ENCODE assay signal across 9 cellular contexts in the genomic region with DNA sequence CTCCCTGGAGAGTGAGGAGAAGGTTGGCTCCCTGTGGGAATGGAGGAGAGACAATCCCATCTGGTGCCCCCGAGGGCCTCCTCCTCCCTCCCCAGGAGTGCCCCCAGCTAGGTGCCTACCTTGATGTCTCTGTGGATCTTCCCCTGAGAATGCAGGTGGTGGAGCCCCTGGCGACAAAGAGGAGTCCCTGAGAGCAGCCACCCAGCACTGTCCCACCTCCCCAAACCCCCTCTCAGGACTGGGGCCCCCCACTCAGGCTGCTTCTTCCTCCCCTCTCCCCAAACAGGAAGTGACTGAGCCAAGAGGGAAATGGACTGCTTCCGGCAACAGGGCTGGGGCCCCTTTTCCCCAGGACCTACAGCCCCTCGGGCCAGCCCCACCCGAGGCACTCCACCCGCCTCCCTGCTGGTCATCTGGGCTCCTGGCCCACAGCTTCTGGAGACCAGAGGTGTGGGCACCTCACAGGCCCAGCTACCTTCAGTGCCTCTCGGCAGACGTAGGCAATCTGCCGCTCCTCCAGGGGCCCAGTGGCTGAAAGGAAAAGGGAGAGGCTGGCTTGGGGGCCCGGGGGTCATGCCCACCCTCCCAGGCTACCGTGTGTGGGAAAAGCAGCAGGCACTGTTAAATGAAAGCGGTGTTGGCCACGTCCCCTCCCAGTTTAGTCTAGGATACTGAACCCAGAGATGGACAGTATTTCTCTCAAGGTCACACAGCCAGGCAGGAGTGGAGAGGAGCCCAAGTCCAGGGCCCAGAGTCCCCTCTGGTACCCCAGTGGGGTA. TPM values are rescaled to one million over a fixed set of nuclear protein-coding genes. Genes with fewer than 3 reads are reported as not detected.
DNase-seq lines count a peak whose midpoint lies in the region; ATAC-seq and TF ChIP-seq lines count a peak whose summit lies in the region.
"Had no signal": no experiment of that assay in that cellular context is flagged by ENCODE, and none has a peak within 500 bp of the region (broad histone marks: within the 10 kb centered on the region; RNA-seq: fewer than 3 reads in every experiment).

No MANE protein-coding gene starts in this region.

- H3K4me3 ChIP-seq in right lobe of liver (peak overlapping the region in 1 of 3 donors; percentile 67), tibial artery (peak overlapping the region; percentile 63 to 75)

- H3K4me3 Mint-ChIP-seq in activated T-cell treated with anti-CD3 and anti-CD28 coated beads, Interleukin-2, amount 50 U/mL, for 24 hours = peak overlapping the region; percentile 83
- peak overlapping the region; percentile 82 for H3K4me3 Mint-ChIP-seq in activated T-helper 2 cell treated with anti-CD3 and anti-CD28 coated beads, Interferon-gamma antibody, Interleukin-2, Interleukin-4, amounts not matched to agents 10 μg/mL and 5 μg/mL and 100 μg/mL, durations not matched to agents 14 hours and 24 hours and 36 hours (ENCODE audit: low read depth)

- H3K27me3 ChIP-seq in right lobe of liver (no peaks in the 10 kb centered on the region), tibial artery (no peaks in the 10 kb centered on the region)

- ATAC-seq in right lobe of liver = no peak
- ATAC-seq in GM21576 (IDR thresholded peaks at IDR 0.05; ENCODE audit: unreplicated experiment) = no peak

- H3K9me3 Mint-ChIP-seq in activated T-cell treated with anti-CD3 and anti-CD28 coated beads, Interleukin-2, amount 50 U/mL, for 24 hours = no peaks in the 10 kb centered on the region
- no peaks in the 10 kb centered on the region for H3K9me3 Mint-ChIP-seq in activated T-helper 2 cell treated with anti-CD3 and anti-CD28 coated beads, Interferon-gamma antibody, Interleukin-2, Interleukin-4, amounts not matched to agents 10 μg/mL and 5 μg/mL and 100 μg/mL, durations not matched to agents 14 hours and 24 hours and 36 hours

- TF ChIP-seq POLR2A in right lobe of liver (IDR thresholded peaks at IDR 0.05) = no peak

- peak overlapping the region; percentile 86 for H3K27ac Mint-ChIP-seq in activated T-cell treated with anti-CD3 and anti-CD28 coated beads, Interleukin-2, amount 50 U/mL, for 24 hours
- H3K27ac Mint-ChIP-seq in activated T-helper 2 cell treated with anti-CD3 and anti-CD28 coated beads, Interferon-gamma antibody, Interleukin-2, Interleukin-4, amounts not matched to agents 10 μg/mL and 5 μg/mL and 100 μg/mL, durations not matched to agents 14 hours and 24 hours and 36 hours = peak overlapping the region; percentile 68

- intact Hi-C loops in activated T-helper 2 cell treated with anti-CD3 and anti-CD28 coated beads, Interferon-gamma antibody, Interleukin-2, Interleukin-4, amounts not matched to agents 10 μg/mL and 5 μg/mL and 100 μg/mL, durations not matched to agents 14 hours and 24 hours and 36 hours (cut with micrococcal nuclease) = loop anchor here (2.0 kb wide), 1 partner anchor 23 kb away; a partner anchor contains a TSS
- intact Hi-C loops in right lobe of liver (cut with DNase I) = no loop called here
- intact Hi-C loops in tibial artery (cut with DNase I; ENCODE audit: low total_unique reads) = no loop called here

- H3K27me3 Mint-ChIP-seq in activated T-cell treated with anti-CD3 and anti-CD28 coated beads, Interleukin-2, amount 50 U/mL, for 24 hours = no peaks in the 10 kb centered on the region
- H3K27me3 Mint-ChIP-seq in activated T-helper 2 cell treated with anti-CD3 and anti-CD28 coated beads, Interferon-gamma antibody, Interleukin-2, Interleukin-4, amounts not matched to agents 10 μg/mL and 5 μg/mL and 100 μg/mL, durations not matched to agents 14 hours and 24 hours and 36 hours (ENCODE audit: low read depth) = no peaks in the 10 kb centered on the region

- peaks cover 0 to 15% (median under 1%) of the 10 kb centered on the region in 4 donors for H3K36me3 ChIP-seq in right lobe of liver
- peaks cover 4 to 64% (median 19%) of the 10 kb centered on the region in 3 donors for H3K36me3 ChIP-seq in tibial artery

- H3K36me3 Mint-ChIP-seq in activated T-cell treated with anti-CD3 and anti-CD28 coated beads, Interleukin-2, amount 50 U/mL, for 24 hours (ENCODE audit: low read depth) = peaks cover 78% of the 10 kb centered on the region
- H3K36me3 Mint-ChIP-seq in activated T-helper 2 cell treated with anti-CD3 and anti-CD28 coated beads, Interferon-gamma antibody, Interleukin-2, Interleukin-4, amounts not matched to agents 10 μg/mL and 5 μg/mL and 100 μg/mL, durations not matched to agents 14 hours and 24 hours and 36 hours (ENCODE audit: low read depth) = peaks cover 34% of the 10 kb centered on the region

- H3K27ac ChIP-seq in right lobe of liver = peak overlapping the region; percentile 0 to 37 (median 8)
- peak overlapping the region; percentile 89 to 90 for H3K27ac ChIP-seq in tibial artery

- TF ChIP-seq CTCF in right lobe of liver (IDR thresholded peaks at IDR 0.05) (no peak), tibial artery (IDR thresholded peaks at IDR 0.05) (no peak)

- DNase-seq in activated T-cell treated with anti-CD3 and anti-CD28 coated beads, Interleukin-2, amount 50 U/mL, for 24 hours = no peak
- DNase-seq in activated T-cell treated with anti-CD3 and anti-CD28 coated beads for 4 hours (no peak), right lobe of liver (peak in 1 of 3 donors; percentile 53), tibial artery (no peak), SKM-1 treated with dmso at 0.1 percent for 144 hours (lab: John Stamatoyannopoulos, UW; ENCODE audit: unreplicated experiment) (no peak), SIG-M5 treated with dmso at 0.1 percent for 504 hours (lab: John Stamatoyannopoulos, UW; ENCODE audit: unreplicated experiment) (no peak)
- no peak for DNase-seq in activated T-helper 2 cell treated with anti-CD3 and anti-CD28 coated beads, Interferon-gamma antibody, Interleukin-2, Interleukin-4, amounts not matched to agents 10 μg/mL and 5 μg/mL and 100 μg/mL, durations not matched to agents 14 hours and 24 hours and 36 hours (ENCODE audit: low spot score)
- DNase-seq: T1000 had no signal

- WGBS in right lobe of liver (ENCODE audit: insufficient coverage, low coverage, low lambda C conversion rate, missing lambda C conversion rate) = 30% methylated on average over 5 of the region's 13 CpGs

- H3K4me1 Mint-ChIP-seq in activated T-cell treated with anti-CD3 and anti-CD28 coated beads, Interleukin-2, amount 50 U/mL, for 24 hours (ENCODE audit: low read depth) = peaks cover 36% of the 10 kb centered on the region
- peaks cover 12% of the 10 kb centered on the region for H3K4me1 Mint-ChIP-seq in activated T-helper 2 cell treated with anti-CD3 and anti-CD28 coated beads, Interferon-gamma antibody, Interleukin-2, Interleukin-4, amounts not matched to agents 10 μg/mL and 5 μg/mL and 100 μg/mL, durations not matched to agents 14 hours and 24 hours and 36 hours (ENCODE audit: low read depth)

- H3K4me1 ChIP-seq in right lobe of liver = peaks cover 0 to 10% (median 4%) of the 10 kb centered on the region in 4 donors
- peaks cover 0 to 26% (median 20%) of the 10 kb centered on the region in 4 donors for H3K4me1 ChIP-seq in tibial artery

- H3K9me3 ChIP-seq in right lobe of liver (no peaks in the 10 kb centered on the region), tibial artery (no peaks in the 10 kb centered on the region)

RNA-seq across cellular contexts. Expression of a gene that starts 1.2 kb away (rescaled TPM):
- total RNA-seq in activated T-helper 2 cell treated with anti-CD3 and anti-CD28 coated beads, Interferon-gamma antibody, Interleukin-2, Interleukin-4, amounts not matched to agents 10 μg/mL and 5 μg/mL and 100 μg/mL, durations not matched to agents 14 hours and 24 hours and 36 hours = 72.1 and 77.5 TPM in 2 replicates
- 10 to 100 TPM in 1 of 6 experiments, 1 to 10 TPM in 5; 3.4 to 14.7 (median 4.8) TPM for total RNA-seq in right lobe of liver

RNA-seq across cellular contexts. Expression of a gene that starts 8.6 kb away (rescaled TPM):
- total RNA-seq in activated T-helper 2 cell treated with anti-CD3 and anti-CD28 coated beads, Interferon-gamma antibody, Interleukin-2, Interleukin-4, amounts not matched to agents 10 μg/mL and 5 μg/mL and 100 μg/mL, durations not matched to agents 14 hours and 24 hours and 36 hours = 46.2 and 47.2 TPM in 2 replicates
- total RNA-seq in right lobe of liver = 10 to 100 TPM; 13.1 to 21.5 (median 17.0) TPM

RNA-seq across cellular contexts. Expression of a gene that starts 23.4 kb away (rescaled TPM):
- 460 and 461 TPM in 2 replicates for total RNA-seq in activated T-helper 2 cell treated with anti-CD3 and anti-CD28 coated beads, Interferon-gamma antibody, Interleukin-2, Interleukin-4, amounts not matched to agents 10 μg/mL and 5 μg/mL and 100 μg/mL, durations not matched to agents 14 hours and 24 hours and 36 hours
- 100 to 1,000 TPM in 5 of 6 experiments, 10 to 100 TPM in 1; 92.7 to 164 (median 141) TPM for total RNA-seq in right lobe of liver

RNA-seq across cellular contexts. Expression of a gene that starts 42.0 kb away (rescaled TPM):
- total RNA-seq in activated T-helper 2 cell treated with anti-CD3 and anti-CD28 coated beads, Interferon-gamma antibody, Interleukin-2, Interleukin-4, amounts not matched to agents 10 μg/mL and 5 μg/mL and 100 μg/mL, durations not matched to agents 14 hours and 24 hours and 36 hours = 1.9 and 2.0 TPM in 2 replicates
- total RNA-seq in right lobe of liver = 1 to 10 TPM in 1 of 6 experiments, under 1 TPM in 5; 0.24 to 1.4 (median 0.47) TPM

RNA-seq across cellular contexts. Expression of a gene that starts 42.7 kb away (rescaled TPM):
- 0.07 and 0.32 TPM in 2 replicates for total RNA-seq in activated T-helper 2 cell treated with anti-CD3 and anti-CD28 coated beads, Interferon-gamma antibody, Interleukin-2, Interleukin-4, amounts not matched to agents 10 μg/mL and 5 μg/mL and 100 μg/mL, durations not matched to agents 14 hours and 24 hours and 36 hours
- 1 to 10 TPM in 1 of 6 experiments, under 1 TPM in 5; 0.63 to 1.1 (median 0.99) TPM for total RNA-seq in right lobe of liver
